8 cellular contexts compared by ENCODE assay signal in the genomic region with DNA sequence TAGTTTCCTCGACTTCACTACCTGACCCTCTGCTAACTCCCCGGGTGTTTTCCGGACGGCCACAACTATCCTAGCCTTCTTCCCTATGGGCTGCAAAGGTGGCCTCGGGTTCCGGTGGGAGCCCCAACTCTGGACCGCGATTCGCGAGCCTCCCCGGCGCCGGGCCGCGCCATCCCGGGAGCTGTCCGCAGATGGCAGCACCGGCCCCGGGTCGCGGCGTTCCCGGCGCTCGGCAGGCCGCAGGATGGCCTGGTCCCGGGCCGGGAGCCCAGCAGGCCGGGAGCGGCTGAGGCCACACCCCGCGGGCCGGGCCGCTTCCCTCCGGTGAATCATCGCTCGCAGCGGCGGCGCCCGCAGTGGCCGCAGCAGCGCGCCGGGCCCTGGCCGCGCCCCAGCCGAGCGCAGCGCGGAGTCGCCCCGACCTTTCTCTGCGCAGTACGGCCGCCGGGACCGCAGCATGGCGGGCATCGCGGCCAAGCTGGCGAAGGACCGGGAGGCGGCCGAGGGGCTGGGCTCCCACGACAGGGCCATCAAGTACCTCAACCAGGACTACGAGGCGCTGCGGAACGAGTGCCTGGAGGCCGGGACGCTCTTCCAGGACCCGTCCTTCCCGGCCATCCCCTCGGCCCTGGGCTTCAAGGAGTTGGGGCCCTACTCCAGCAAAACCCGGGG. TPM values are rescaled to one million over a fixed set of nuclear protein-coding genes. Genes with fewer than 3 reads are reported as not detected.
DNase-seq lines count a peak whose midpoint lies in the region; ATAC-seq and TF ChIP-seq lines count a peak whose summit lies in the region.

A gene (plus strand): TSS at position 356 of the 672 bp plus-strand sequence. CDS start 102 bp downstream, at position 458.

- H3K27ac Mint-ChIP-seq in stimulated activated memory B cell treated with anti-CD40 and anti-IgM and Interleukin-4, amounts not matched to agents 10 μg/mL and 1 μg/mL and 100 μg/mL, for 72 hours, result peak within 1 kb of the TSS; percentile 68

- peak within 1 kb of the TSS; percentile 90 for H3K4me3 Mint-ChIP-seq in stimulated activated memory B cell treated with anti-CD40 and anti-IgM and Interleukin-4, amounts not matched to agents 10 μg/mL and 1 μg/mL and 100 μg/mL, for 72 hours

- peak; percentile 52 for TF ChIP-seq CTCF in AG09319 (IDR thresholded peaks at IDR 0.05; ENCODE audit: low read depth, low read length)

- H3K27me3 Mint-ChIP-seq in stimulated activated memory B cell treated with anti-CD40 and anti-IgM and Interleukin-4, amounts not matched to agents 10 μg/mL and 1 μg/mL and 100 μg/mL, for 72 hours, result no peaks in the 10 kb centered on the region

- H3K4me1 Mint-ChIP-seq in stimulated activated memory B cell treated with anti-CD40 and anti-IgM and Interleukin-4, amounts not matched to agents 10 μg/mL and 1 μg/mL and 100 μg/mL, for 72 hours, result peaks cover 62% of the 10 kb centered on the region

- DNase-seq in AG09319 (ENCODE audit: extremely low read depth, low read depth) (peak; percentile 75), NCI-H82 (lab: John Stamatoyannopoulos, UW) (peak; percentile 78), epidermal melanocyte (ENCODE audit: insufficient read length, low spot score) (peak; percentile 85), mesenteric fat pad (ENCODE audit: low spot score) (peak; percentile 96)
- peak; percentile 56 for DNase-seq in activated CD8-positive, alpha-beta memory T cell treated with anti-CD3 and anti-CD28 coated beads, Interleukin-2, amount 50 U/mL, for 4 hours

- H3K9me3 Mint-ChIP-seq in stimulated activated memory B cell treated with anti-CD40 and anti-IgM and Interleukin-4, amounts not matched to agents 10 μg/mL and 1 μg/mL and 100 μg/mL, for 72 hours, result no peaks in the 10 kb centered on the region

- ATAC-seq in GM18858 (IDR thresholded peaks at IDR 0.05; ENCODE audit: unreplicated experiment), result peak; percentile 51
- peak; percentile 52 for ATAC-seq in HG03039 (IDR thresholded peaks at IDR 0.05; ENCODE audit: unreplicated experiment)
- peak; percentile 83 for ATAC-seq in stimulated activated memory B cell treated with anti-CD40 and anti-IgM and Interleukin-4, amounts not matched to agents 10 μg/mL and 1 μg/mL and 100 μg/mL, for 72 hours

- peaks cover 5% of the 10 kb centered on the region for H3K36me3 Mint-ChIP-seq in stimulated activated memory B cell treated with anti-CD40 and anti-IgM and Interleukin-4, amounts not matched to agents 10 μg/mL and 1 μg/mL and 100 μg/mL, for 72 hours

RNA-seq across cellular contexts. Expression of the gene that starts here (rescaled TPM):
- total RNA-seq in mesenteric fat pad, result 190 TPM

Comparison
In these comparisons a context has a peak if more than half of its experiments do, and no peak if none do; other contexts are left out.
1. Peak in every context shown above with its lines: DNase-seq and ATAC-seq.